8 cellular contexts compared by ENCODE assay signal in the genomic region with DNA sequence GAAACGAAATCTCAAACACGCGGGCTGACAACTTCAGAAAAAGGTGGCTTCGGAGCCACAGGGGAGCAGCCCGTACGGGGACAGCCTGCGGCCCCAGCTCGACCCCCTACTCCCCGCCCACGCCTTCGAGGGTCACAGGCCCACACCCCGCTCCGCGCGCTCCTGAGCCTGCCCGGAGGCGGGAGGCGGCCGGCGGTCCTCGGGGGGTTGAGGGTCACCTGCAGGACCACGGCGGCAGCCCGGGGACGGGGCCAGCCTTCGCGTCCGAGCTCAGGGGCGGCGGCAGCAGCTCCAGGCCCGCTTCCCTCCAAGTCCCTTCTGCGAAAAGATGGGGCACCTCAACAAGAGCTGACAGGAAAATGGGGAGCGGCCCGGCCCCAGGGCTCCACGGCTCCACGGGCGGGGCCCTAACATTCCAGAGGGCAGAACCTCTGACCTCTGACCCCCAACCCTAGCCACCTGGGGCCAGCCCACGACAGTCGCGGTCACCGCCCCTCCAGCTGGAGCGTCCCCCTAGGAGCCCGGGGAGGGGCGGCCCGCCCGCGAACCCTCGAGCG. TPM values are rescaled to one million over a fixed set of nuclear protein-coding genes. Genes with fewer than 3 reads are reported as not detected.
DNase-seq lines count a peak whose midpoint lies in the region; ATAC-seq and TF ChIP-seq lines count a peak whose summit lies in the region.

No MANE protein-coding gene starts in this region.

- peak overlapping the region; percentile 92 for H3K4me2 ChIP-seq in parathyroid adenoma (ENCODE audit: low read length)

- peak; percentile 1 for ATAC-seq in GM18868 (IDR thresholded peaks at IDR 0.05; ENCODE audit: unreplicated experiment)
- ATAC-seq in HG03103 (IDR thresholded peaks at IDR 0.05; ENCODE audit: low read depth, unreplicated experiment) = peak; percentile 3
- peak; percentile 43 for ATAC-seq in gastroesophageal sphincter

- TF ChIP-seq CTCF in AG10803 (conservative IDR thresholded peaks at IDR 0.05; ENCODE audit: low read length) (no peak), WI38 (IDR thresholded peaks at IDR 0.05; ENCODE audit: low read depth, low read length) (no peak), gastroesophageal sphincter (IDR thresholded peaks at IDR 0.05) (no peak), parathyroid adenoma (IDR thresholded peaks at IDR 0.05) (no peak)

- H3K27ac ChIP-seq in gastroesophageal sphincter (peak overlapping the region; percentile 62 to 95 (median 94)), parathyroid adenoma (peak overlapping the region; percentile 39)

- H3K27me3 ChIP-seq in gastroesophageal sphincter = no peaks in the 10 kb centered on the region
- H3K27me3 ChIP-seq in parathyroid adenoma (ENCODE audit: control insufficient read depth, insufficient read depth, low read length) = no peaks in the 10 kb centered on the region

- 0% methylated on average over 3 of the region's 49 CpGs; no CpG with 5 or more reads in 1 of the 2 donors for WGBS in gastroesophageal sphincter (ENCODE audit: low coverage in 1 of 2), 2 donors

- peak overlapping the region; percentile 79 for H2AFZ ChIP-seq in parathyroid adenoma

- H3K9me3 ChIP-seq in gastroesophageal sphincter (no peaks in the 10 kb centered on the region), parathyroid adenoma (ENCODE audit: control insufficient read depth, low read length) (no peaks in the 10 kb centered on the region)

- H3K4me3 ChIP-seq in AG10803 (ENCODE audit: low read length) (peak overlapping the region; percentile 74), WI38 (ENCODE audit: low read depth, low read length) (peak overlapping the region; percentile 81), gastroesophageal sphincter (peak overlapping the region; percentile 85 to 99), parathyroid adenoma (ENCODE audit: low read depth, low read length) (peak overlapping the region; percentile 62)

- TF ChIP-seq POLR2A in gastroesophageal sphincter (IDR thresholded peaks at IDR 0.05) = no peak

- no peak overlapping the region for H3K9ac ChIP-seq in parathyroid adenoma

- DNase-seq in AG10803 (ENCODE audit: low read depth) (no peak), NCI-H1436 (lab: John Stamatoyannopoulos, UW) (no peak), COLO829 (ENCODE audit: low spot score) (no peak)

- no peaks in the 10 kb centered on the region for H3K79me2 ChIP-seq in parathyroid adenoma

- TF ChIP-seq EP300 in gastroesophageal sphincter (IDR thresholded peaks at IDR 0.05) = no peak

- H3K36me3 ChIP-seq in gastroesophageal sphincter (peaks cover 0 to 17% of the 10 kb centered on the region in 2 donors), parathyroid adenoma (ENCODE audit: control insufficient read depth, insufficient read depth, low read length) (no peaks in the 10 kb centered on the region)

- H3K4me1 ChIP-seq in gastroesophageal sphincter = peaks cover 0 to 44% (median 12%) of the 10 kb centered on the region in 3 donors
- H3K4me1 ChIP-seq in parathyroid adenoma = no peaks in the 10 kb centered on the region

RNA-seq across cellular contexts. Expression of gene LYSMD4, which starts 0.4 kb away (rescaled TPM):
- 10 to 100 TPM in 3 of 4 donors, 1 to 10 TPM in 1; 7.6 to 18.7 (median 13.6) TPM for total RNA-seq in gastroesophageal sphincter
